In the genomic region with DNA sequence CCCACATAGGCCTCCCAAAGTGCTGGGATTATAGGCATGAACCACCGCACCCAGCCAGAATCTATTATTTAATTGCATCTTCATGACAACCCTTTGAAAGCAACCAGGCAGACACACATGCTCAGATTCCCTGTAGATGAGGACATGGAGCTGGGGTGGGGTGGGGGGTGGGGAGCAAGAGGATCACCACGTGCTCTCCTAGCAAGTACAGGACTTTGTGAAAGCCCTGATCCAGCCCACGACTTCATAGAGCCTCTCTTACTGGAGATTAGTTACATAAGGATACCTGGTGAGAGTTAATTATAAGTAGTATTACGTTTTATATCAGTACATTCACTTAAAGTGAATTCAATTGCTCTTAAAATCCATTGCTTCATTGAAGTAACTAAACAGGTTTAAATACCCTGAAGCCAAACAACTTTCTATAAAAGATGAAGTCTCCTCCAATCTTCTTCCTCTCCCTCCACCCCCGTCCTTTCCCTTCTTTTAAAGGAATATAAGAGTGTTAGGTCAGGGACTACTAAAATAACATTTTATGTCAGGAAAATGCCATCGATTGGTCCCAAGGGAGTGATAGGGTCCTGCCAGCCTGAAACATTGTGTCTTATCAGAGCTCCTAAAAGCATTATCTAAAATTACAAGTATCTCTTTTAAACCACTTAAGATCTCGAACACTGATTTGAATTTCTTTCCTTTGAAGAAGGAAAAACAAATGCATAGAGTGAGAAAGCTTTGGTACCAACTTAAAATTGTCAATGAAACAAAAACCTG, we compare ENCODE assay signal across 23 cellular contexts.
"Had no signal": no experiment of that assay in that cellular context is flagged by ENCODE, and none has a peak within 500 bp of the region (broad histone marks: within the 10 kb centered on the region; RNA-seq: fewer than 3 reads in every experiment).

No MANE protein-coding gene starts in this region.

- H3K4me1 Mint-ChIP-seq: activated naive CD4-positive, alpha-beta T cell treated with anti-CD3 and anti-CD28 coated beads, Interleukin-2, amount 50 U/mL, for 24 hours; stimulated activated naive CD8-positive, alpha-beta T cell treated with anti-CD3 and anti-CD28 coated beads, Interleukin-15, amount 100 ng/mL, for 72 hours had no signal

- H3K4me3 Mint-ChIP-seq: activated CD8-positive, alpha-beta T cell treated with anti-CD3 and anti-CD28 coated beads, Interleukin-2, amount 10 ng/mL, durations not matched to agents 7 days and 5 days; activated naive CD4-positive, alpha-beta T cell treated with anti-CD3 and anti-CD28 coated beads, Interleukin-2, amount 50 U/mL, for 24 hours; brain; mesothelial cell of epicardium; natural killer cell treated with Interleukin-12 subunit alpha and Interleukin-12 subunit beta and Interleukin-15 and Interleukin-18, amount 100 ng/mL, for 72 hours; stimulated activated effector memory CD8-positive, alpha-beta T cell treated with anti-CD3 and anti-CD28 coated beads, Interleukin-12 subunit alpha, Interleukin-12 subunit beta, amount 100 ng/mL, for 72 hours; stimulated activated naive CD8-positive, alpha-beta T cell treated with anti-CD3 and anti-CD28 coated beads, Interleukin-15, amount 100 ng/mL, for 72 hours had no signal

- H3K27ac ChIP-seq: heart right ventricle, right lobe of liver, tibial artery, uterus had no signal

- DNase-seq: activated CD4-positive, alpha-beta T cell treated with anti-CD3 and anti-CD28 coated beads for 1 hour; activated CD4-positive, alpha-beta T cell treated with anti-CD3 and anti-CD28 coated beads, Interleukin-2, amount 50 U/mL, for 1 hour; activated CD8-positive, alpha-beta T cell treated with anti-CD3 and anti-CD28 coated beads, Interleukin-2, amount 10 ng/mL, durations not matched to agents 7 days and 5 days; activated gamma-delta T cell treated with Interleukin-2 at 50 U/mL for 16 hours; aorta; effector CD4-positive, alpha-beta T cell; erythroblast; heart right ventricle; left colon; occipital lobe; posterior cingulate gyrus; right lobe of liver; small intestine; stimulated activated CD4-positive, alpha-beta T cell treated with anti-CD3 and anti-CD28 coated beads, Interleukin-2, amount 100 ng/mL, for 24 hours; stimulated activated naive CD8-positive, alpha-beta T cell treated with anti-CD3 and anti-CD28 coated beads, Interleukin-15, amount 100 ng/mL, for 72 hours; tibial artery; uterus had no signal

- H3K9me3 Mint-ChIP-seq: activated naive CD4-positive, alpha-beta T cell treated with anti-CD3 and anti-CD28 coated beads, Interleukin-2, amount 50 U/mL, for 24 hours; brain; mesothelial cell of epicardium; natural killer cell treated with Interleukin-12 subunit alpha and Interleukin-12 subunit beta and Interleukin-15 and Interleukin-18, amount 100 ng/mL, for 72 hours; stimulated activated effector memory CD8-positive, alpha-beta T cell treated with anti-CD3 and anti-CD28 coated beads, Interleukin-12 subunit alpha, Interleukin-12 subunit beta, amount 100 ng/mL, for 72 hours; stimulated activated naive CD8-positive, alpha-beta T cell treated with anti-CD3 and anti-CD28 coated beads, Interleukin-15, amount 100 ng/mL, for 72 hours had no signal

- H3K27me3 Mint-ChIP-seq: activated naive CD4-positive, alpha-beta T cell treated with anti-CD3 and anti-CD28 coated beads, Interleukin-2, amount 50 U/mL, for 24 hours; brain; natural killer cell treated with Interleukin-12 subunit alpha and Interleukin-12 subunit beta and Interleukin-15 and Interleukin-18, amount 100 ng/mL, for 72 hours; stimulated activated naive CD8-positive, alpha-beta T cell treated with anti-CD3 and anti-CD28 coated beads, Interleukin-15, amount 100 ng/mL, for 72 hours had no signal

- H3K9me3 ChIP-seq: heart right ventricle, right lobe of liver, tibial artery, uterus had no signal

- H3K27ac Mint-ChIP-seq: activated CD8-positive, alpha-beta T cell treated with anti-CD3 and anti-CD28 coated beads, Interleukin-2, amount 10 ng/mL, durations not matched to agents 7 days and 5 days; activated naive CD4-positive, alpha-beta T cell treated with anti-CD3 and anti-CD28 coated beads, Interleukin-2, amount 50 U/mL, for 24 hours; stimulated activated effector memory CD8-positive, alpha-beta T cell treated with anti-CD3 and anti-CD28 coated beads, Interleukin-12 subunit alpha, Interleukin-12 subunit beta, amount 100 ng/mL, for 72 hours had no signal

- H3K4me3 ChIP-seq: heart right ventricle, lung, right lobe of liver, tibial artery, uterus had no signal

- H3K27me3 ChIP-seq: heart right ventricle, right lobe of liver, tibial artery, uterus had no signal

- H3K36me3 ChIP-seq: right lobe of liver, uterus had no signal

- H3K36me3 Mint-ChIP-seq: mesothelial cell of epicardium; natural killer cell treated with Interleukin-12 subunit alpha and Interleukin-12 subunit beta and Interleukin-15 and Interleukin-18, amount 100 ng/mL, for 72 hours; stimulated activated effector memory CD8-positive, alpha-beta T cell treated with anti-CD3 and anti-CD28 coated beads, Interleukin-12 subunit alpha, Interleukin-12 subunit beta, amount 100 ng/mL, for 72 hours had no signal

- ATAC-seq: activated CD8-positive, alpha-beta T cell treated with anti-CD3 and anti-CD28 coated beads, Interleukin-2, amount 10 ng/mL, durations not matched to agents 7 days and 5 days; heart right ventricle; left colon; natural killer cell treated with Interleukin-12 subunit alpha and Interleukin-12 subunit beta and Interleukin-15 and Interleukin-18, amount 100 ng/mL, for 72 hours; right lobe of liver; stimulated activated effector memory CD8-positive, alpha-beta T cell treated with anti-CD3 and anti-CD28 coated beads, Interleukin-12 subunit alpha, Interleukin-12 subunit beta, amount 100 ng/mL, for 72 hours; stimulated activated naive CD8-positive, alpha-beta T cell treated with anti-CD3 and anti-CD28 coated beads, Interleukin-15, amount 100 ng/mL, for 72 hours had no signal

- H3K4me1 ChIP-seq: right lobe of liver, uterus had no signal
